In genomic region chr10:36888925-36889573, GRCh38 we compare ENCODE assay signal across 8 cellular contexts.
DNase-seq lines count a peak whose midpoint lies in the region; TF ChIP-seq lines count a peak whose summit lies in the region.

No MANE protein-coding gene starts in this region.

- POLR2A ChIA-PET in HEK293T (lab: Yijun Ruan, JAX): no interaction called here

- CTCF ChIA-PET in HEK293T (lab: Yijun Ruan, JAX): interaction anchor here (0.6 to 1.9 kb wide), 6 partner anchors 42 to 1275 kb away, joined by 3 to 4 read pairs (median 3); no protein-coding TSS in a partner anchor

- DNase-seq in DMS 273 (lab: John Stamatoyannopoulos, UW; ENCODE audit: unreplicated experiment): peak; percentile 70
- DNase-seq in DMS 273 treated with DMSO at 0.1 percent for 48 hours (lab: John Stamatoyannopoulos, UW): no peak
- DNase-seq in HEK293T (ENCODE audit: extremely low spot score): peak; percentile 39
- DNase-seq in NCI-H2107 (lab: John Stamatoyannopoulos, UW): peak; percentile 4
- DNase-seq in activated CD8-positive, alpha-beta memory T cell treated with anti-CD3 and anti-CD28 coated beads for 24 hours: peak; percentile 62
- peak; percentile 28 for DNase-seq in iPS DF 19.7 (ENCODE audit: low read depth, low spot score)
- DNase-seq in stimulated activated CD8-positive, alpha-beta memory T cell treated with anti-CD3 and anti-CD28 coated beads, Interleukin-7, amount 100 ng/mL, for 4 hours (ENCODE audit: low read depth in 2 of 2): peak; percentile 4 to 5
- no peak for DNase-seq in superior temporal gyrus (ENCODE audit: extremely low spot score)

TF ChIP-seq in HEK293T, 16 proteins besides CTCF, POLR2A, EP300 and RAD21:
- no peak for TF ChIP-seq BHLHE40 (IDR thresholded peaks at IDR 0.05; ENCODE audit: borderline replicate concordance)
- TF ChIP-seq CTBP1 (IDR thresholded peaks at IDR 0.05; ENCODE audit: borderline replicate concordance): no peak
- TF ChIP-seq SP1 (IDR thresholded peaks at IDR 0.05): no peak
- no peak for TF ChIP-seq PKNOX1 (IDR thresholded peaks at IDR 0.05)
- no peak for TF ChIP-seq FOXA1 (IDR thresholded peaks at IDR 0.05)
- TF ChIP-seq FOXK2 (IDR thresholded peaks at IDR 0.05): no peak
- TF ChIP-seq NFRKB (IDR thresholded peaks at IDR 0.05): no peak
- TF ChIP-seq TARDBP (IDR thresholded peaks at IDR 0.05): no peak
- TF ChIP-seq ZNF384 (IDR thresholded peaks at IDR 0.05): no peak
- no peak for TF ChIP-seq ELF4 (IDR thresholded peaks at IDR 0.05)
- TF ChIP-seq FOXM1 (IDR thresholded peaks at IDR 0.05; ENCODE audit: borderline replicate concordance): no peak
- no peak for TF ChIP-seq HDGF (IDR thresholded peaks at IDR 0.05; ENCODE audit: borderline replicate concordance)
- no peak for TF ChIP-seq ARNT (IDR thresholded peaks at IDR 0.05)
- TF ChIP-seq L3MBTL2 (conservative IDR thresholded peaks at IDR 0.05): no peak
- TF ChIP-seq LEF1 (IDR thresholded peaks at IDR 0.05; ENCODE audit: borderline replicate concordance): no peak
- TF ChIP-seq SUZ12 (IDR thresholded peaks at IDR 0.05): no peak

Comparison
In these comparisons a context has a peak if more than half of its experiments do, and no peak if none do; other contexts are left out.
1. DNase-seq: peak in DMS 273 (single experiment), HEK293T (single experiment), NCI-H2107 (single experiment), activated CD8-positive, alpha-beta memory T cell treated with anti-CD3 and anti-CD28 coated beads for 24 hours (single experiment), iPS DF 19.7 (single experiment) and stimulated activated CD8-positive, alpha-beta memory T cell treated with anti-CD3 and anti-CD28 coated beads, Interleukin-7, amount 100 ng/mL, for 4 hours (2 of 2); none in DMS 273 treated with DMSO at 0.1 percent for 48 hours (single experiment) and superior temporal gyrus (single experiment).